ENCODE assay signal across 20 cellular contexts in the genomic region with DNA sequence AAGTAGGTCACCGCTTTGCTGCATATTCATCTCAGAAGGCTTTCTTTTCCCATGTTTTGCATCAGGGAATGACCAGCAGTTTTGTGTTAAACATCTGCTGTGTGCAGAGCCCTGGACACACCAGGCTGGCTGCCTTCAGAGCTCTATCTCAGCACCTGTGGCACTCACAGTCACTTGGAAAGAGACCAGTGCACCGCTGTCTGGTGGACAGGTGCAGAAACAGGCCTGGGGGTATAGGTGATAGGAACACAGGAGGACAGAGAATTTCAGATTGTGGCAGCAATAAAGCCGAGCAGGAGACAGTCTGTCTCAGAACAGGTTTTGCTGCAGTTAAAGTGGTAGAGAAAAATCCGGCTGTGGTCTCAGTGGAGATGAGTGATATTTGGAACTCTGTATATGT.
"Had no signal": no experiment of that assay in that cellular context is flagged by ENCODE, and none has a peak within 500 bp of the region (broad histone marks: within the 10 kb centered on the region; RNA-seq: fewer than 3 reads in every experiment).

No MANE protein-coding gene starts in this region.

- H3K27me3 Mint-ChIP-seq: activated CD4-positive, alpha-beta T cell treated with anti-CD3 and anti-CD28 coated beads, Interleukin-2, amount 10 ng/mL, durations not matched to agents 7 days and 5 days; memory B cell had no signal

- H3K4me1 ChIP-seq: upper lobe of left lung had no signal

- DNase-seq: activated CD4-positive, alpha-beta T cell treated with anti-CD3 and anti-CD28 coated beads, Interleukin-2, amount 10 ng/mL, durations not matched to agents 7 days and 5 days; activated CD4-positive, CD25-positive, alpha-beta regulatory T cell; activated naive CD4-positive, alpha-beta T cell; activated naive CD8-positive, alpha-beta T cell treated with anti-CD3 and anti-CD28 coated beads, Interleukin-2, amount 10 ng/mL, durations not matched to agents 7 days and 5 days; cerebellar nuclear complex; effector memory CD4-positive, alpha-beta T cell; glutamatergic neuron; kidney; left ventricle myocardium superior; natural killer cell; posterior cingulate gyrus; stimulated activated CD4-positive, alpha-beta T cell treated with anti-CD3 and anti-CD28 coated beads, Interleukin-4, amount 100 ng/mL, for 4 hours; stimulated activated CD8-positive, alpha-beta memory T cell treated with anti-CD3 and anti-CD28 coated beads, Interleukin-4, amount 100 ng/mL, for 48 hours; stimulated activated naive CD4-positive, alpha-beta T cell treated with Interleukin-2 at 50 U/mL for 16 hours; T-helper 2 cell; upper lobe of left lung had no signal

- H3K27ac ChIP-seq: foreskin keratinocyte, skin epidermis, upper lobe of left lung had no signal

- H3K27me3 ChIP-seq: foreskin keratinocyte, upper lobe of left lung had no signal

- FAIRE-seq: kidney had no signal

- H3K4me3 Mint-ChIP-seq: activated CD4-positive, alpha-beta T cell treated with anti-CD3 and anti-CD28 coated beads, Interleukin-2, amount 10 ng/mL, durations not matched to agents 7 days and 5 days; activated naive CD8-positive, alpha-beta T cell treated with anti-CD3 and anti-CD28 coated beads, Interleukin-2, amount 10 ng/mL, durations not matched to agents 7 days and 5 days; activated T-helper 1 cell treated with anti-CD3 and anti-CD28 coated beads, Interleukin-12 subunit alpha, Interleukin-12 subunit beta, Interleukin-2, Interleukin-4 antibody, amounts not matched to agents 30 ng/mL and 10 ng/mL and 1 ng/mL, durations not matched to agents 14 hours and 24 hours and 36 hours; memory B cell; natural killer cell had no signal

- ATAC-seq: natural killer cell had no signal

- H3K27ac Mint-ChIP-seq: activated CD4-positive, alpha-beta T cell treated with anti-CD3 and anti-CD28 coated beads, Interleukin-2, amount 10 ng/mL, durations not matched to agents 7 days and 5 days; activated naive CD8-positive, alpha-beta T cell treated with anti-CD3 and anti-CD28 coated beads, Interleukin-2, amount 10 ng/mL, durations not matched to agents 7 days and 5 days; activated T-helper 1 cell treated with anti-CD3 and anti-CD28 coated beads, Interleukin-12 subunit alpha, Interleukin-12 subunit beta, Interleukin-2, Interleukin-4 antibody, amounts not matched to agents 30 ng/mL and 10 ng/mL and 1 ng/mL, durations not matched to agents 14 hours and 24 hours and 36 hours; memory B cell; natural killer cell had no signal

- H3K9me3 Mint-ChIP-seq: activated naive CD8-positive, alpha-beta T cell treated with anti-CD3 and anti-CD28 coated beads, Interleukin-2, amount 10 ng/mL, durations not matched to agents 7 days and 5 days; natural killer cell had no signal

- H3K4me1 Mint-ChIP-seq: memory B cell had no signal

- H3K4me3 ChIP-seq: skin epidermis, upper lobe of left lung had no signal
